Comparison of ENCODE assay signal across 15 cellular contexts in genomic region chr7:30467275-30467674, GRCh38.
"Had no signal": no experiment of that assay in that cellular context is flagged by ENCODE, and none has a peak within 500 bp of the region (broad histone marks: within the 10 kb centered on the region; RNA-seq: fewer than 3 reads in every experiment).

No MANE protein-coding gene starts in this region.

- H3K36me3 ChIP-seq: adrenal gland, cardiac muscle cell, gastrocnemius medialis had no signal

- H3K4me3 Mint-ChIP-seq: activated T-cell treated with anti-CD3 and anti-CD28 coated beads, Interleukin-2, amount 50 U/mL, for 4 hours; endodermal cell; natural killer cell had no signal

- H3K9me3 Mint-ChIP-seq: activated T-cell treated with anti-CD3 and anti-CD28 coated beads, Interleukin-2, amount 50 U/mL, for 4 hours; endodermal cell; natural killer cell had no signal

- H3K36me3 Mint-ChIP-seq: natural killer cell had no signal

- H3K9me3 ChIP-seq: adrenal gland, gastrocnemius medialis had no signal

- H3K4me3 ChIP-seq: adrenal gland, cardiac muscle cell, dorsolateral prefrontal cortex, gastrocnemius medialis had no signal

- H3K27me3 ChIP-seq: adrenal gland, cardiac muscle cell, dorsolateral prefrontal cortex, gastrocnemius medialis had no signal

- H3K27ac ChIP-seq: cardiac muscle cell had no signal

- ATAC-seq: activated T-cell treated with anti-CD3 and anti-CD28 coated beads, Interleukin-2, amount 50 U/mL, for 4 hours; gastrocnemius medialis; natural killer cell; stimulated activated naive CD8-positive, alpha-beta T cell treated with anti-CD3 and anti-CD28 coated beads, Interleukin-15, Interleukin-2, amounts not matched to agents 100 U/mL and 50 U/mL, for 24 hours had no signal

- H3K27ac Mint-ChIP-seq: endodermal cell had no signal

- DNase-seq: activated CD4-positive, alpha-beta T cell treated with anti-CD3 and anti-CD28 coated beads for 1 hour; activated CD4-positive, alpha-beta T cell treated with anti-CD3 and anti-CD28 coated beads, Interleukin-2, amount 50 U/mL, for 4 hours; activated effector memory CD4-positive, alpha-beta T cell treated with Interleukin-2 at 50 U/mL for 16 hours; activated naive CD4-positive, alpha-beta T cell treated with anti-CD3 and anti-CD28 coated beads, Interleukin-2, amount 50 U/mL, for 16 hours; activated T-cell treated with anti-CD3 and anti-CD28 coated beads, Interleukin-2, amount 50 U/mL, for 4 hours; dorsolateral prefrontal cortex; endodermal cell; gastrocnemius medialis; natural killer cell; nucleus accumbens; stimulated activated CD4-positive, alpha-beta T cell treated with anti-CD3 and anti-CD28 coated beads, Interleukin-15, amount 100 ng/mL, for 24 hours; stimulated activated CD4-positive, alpha-beta T cell treated with anti-CD3 and anti-CD28 coated beads, Interleukin-4, amount 100 ng/mL, for 1 hour; stimulated activated naive CD8-positive, alpha-beta T cell treated with anti-CD3 and anti-CD28 coated beads, Interleukin-15, Interleukin-2, amounts not matched to agents 100 U/mL and 50 U/mL, for 24 hours had no signal
